In the genomic region with DNA sequence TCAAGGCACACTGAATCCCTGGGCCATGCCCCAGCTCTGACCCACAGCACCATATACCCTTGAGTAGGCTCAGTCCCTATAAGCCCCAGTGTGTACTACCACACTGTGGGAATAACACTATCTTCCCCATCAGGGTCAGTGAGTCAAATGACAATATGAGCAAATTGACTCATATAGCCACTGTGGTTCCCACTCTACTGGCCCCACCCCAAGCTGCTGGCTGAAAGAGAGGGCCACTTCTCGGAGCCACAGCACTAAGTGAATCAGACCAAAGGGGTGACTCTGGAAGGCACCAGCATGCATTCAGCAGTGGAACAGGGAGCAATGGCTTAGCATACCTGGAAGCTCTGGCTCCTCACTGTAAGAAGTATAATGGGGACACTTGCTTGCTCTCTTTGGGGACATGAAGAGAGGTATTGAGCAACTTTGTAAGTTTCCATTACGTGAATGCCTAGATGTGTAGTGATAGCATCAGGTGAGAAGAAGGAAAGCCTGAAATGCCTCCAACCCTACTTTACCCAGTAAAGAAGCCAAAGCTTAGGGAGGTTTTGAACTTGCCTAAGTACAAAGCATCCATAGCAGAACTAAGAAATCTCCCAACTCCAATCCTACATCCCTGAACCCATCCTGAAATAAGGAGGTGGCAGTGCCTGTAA, we compare ENCODE assay signal across 8 cellular contexts. TPM values are rescaled to one million over a fixed set of nuclear protein-coding genes. Genes with fewer than 3 reads are reported as not detected.
A peak's percentile ranks its signal among the peaks of the same experiment; 100 is the strongest.
DNase-seq lines count a peak whose midpoint lies in the region; ATAC-seq and TF ChIP-seq lines count a peak whose summit lies in the region.

No MANE protein-coding gene starts in this region.

- H3K4me3 ChIP-seq in liver (ENCODE audit: low read depth in 1 of 3, low read length in 3 of 3) (no peak overlapping the region), transverse colon (no peak overlapping the region)

- no peak overlapping the region for H3K9ac ChIP-seq in liver (ENCODE audit: low read depth in 1 of 2, low read length in 2 of 2)

- CTCF ChIA-PET in activated CD4-positive, alpha-beta T cell treated with anti-CD3 and anti-CD28 coated beads for 36 hours (lab: Charles Lee), result interaction anchor here (0.6 to 1.5 kb wide), 4 partner anchors 9 to 105 kb away, joined by 3 to 7 read pairs (median 4); no protein-coding TSS in a partner anchor

- TF ChIP-seq RAD21 in liver (IDR thresholded peaks at IDR 0.05), result no peak

- no peak for TF ChIP-seq EP300 in transverse colon (IDR thresholded peaks at IDR 0.05; ENCODE audit: low read depth)

- peaks cover 21% of the 10 kb centered on the region for H3K36me3 Mint-ChIP-seq in activated CD4-positive, alpha-beta T cell treated with anti-CD3 and anti-CD28 coated beads for 36 hours (ENCODE audit: low read depth)
- H3K36me3 Mint-ChIP-seq in activated naive CD8-positive, alpha-beta T cell treated with anti-CD3 and anti-CD28 coated beads, Interleukin-2, amount 10 ng/mL, durations not matched to agents 7 days and 5 days, result peaks cover 19% of the 10 kb centered on the region

- DNase-seq in activated CD4-positive, alpha-beta T cell treated with anti-CD3 and anti-CD28 coated beads for 36 hours, result peak; percentile 76
- DNase-seq in activated CD4-positive, alpha-beta T cell treated with anti-CD3 and anti-CD28 coated beads for 1 hour, result no peak
- DNase-seq in activated naive CD8-positive, alpha-beta T cell treated with anti-CD3 and anti-CD28 coated beads, Interleukin-2, amount 10 ng/mL, durations not matched to agents 7 days and 5 days, result no peak
- DNase-seq in transverse colon (no peak), NCI-H345 (lab: John Stamatoyannopoulos, UW) (no peak), NCI-H82 treated with DMSO at 0.1 percent for 48 hours (lab: John Stamatoyannopoulos, UW; ENCODE audit: unreplicated experiment) (no peak)

- H3K9me3 ChIP-seq in liver (ENCODE audit: control insufficient read depth in 4 of 4, low read length in 3 of 4), result no peaks in the 10 kb centered on the region
- no peaks in the 10 kb centered on the region for H3K9me3 ChIP-seq in transverse colon

- intact Hi-C loops in activated CD4-positive, alpha-beta T cell treated with anti-CD3 and anti-CD28 coated beads for 36 hours (cut with DNase I, micrococcal nuclease), result loop anchor here (1.0 kb wide), 2 partner anchors 9 to 14 kb away; partner anchors contain the start of gene CD59 (in 1 of the 2)
- intact Hi-C loops in transverse colon (cut with DNase I; ENCODE audit: low total_unique reads), result no loop called here

- POLR2A ChIA-PET in activated CD4-positive, alpha-beta T cell treated with anti-CD3 and anti-CD28 coated beads for 36 hours (lab: Charles Lee), result interaction anchor here (1.3 kb wide), 1 partner anchor 14 kb away, joined by 5 read pairs; no protein-coding TSS in a partner anchor
- POLR2A ChIA-PET in activated naive CD8-positive, alpha-beta T cell treated with anti-CD3 and anti-CD28 coated beads, Interleukin-2, amount 10 ng/mL, durations not matched to agents 7 days and 5 days (lab: Charles Lee), result no interaction called here

- 89% methylated on average over 2 of the region's 2 CpGs for WGBS in liver
- 76% methylated on average over 2 of the region's 2 CpGs; no CpG with 5 or more reads in 1 of the 2 donors for WGBS in transverse colon (ENCODE audit: low coverage in 1 of 2), 2 donors

- TF ChIP-seq POLR2A in transverse colon (IDR thresholded peaks at IDR 0.05), result no peak

- TF ChIP-seq CTCF in liver (IDR thresholded peaks at IDR 0.05; ENCODE audit: low read depth, low read length, missing input control), result no peak
- TF ChIP-seq CTCF in transverse colon (IDR thresholded peaks at IDR 0.05), result no peak

- in situ Hi-C loops in transverse colon (cut with MboI; ENCODE audit: low pct_ligation_motif_present in 1 of 4, low pct_unique_long_range_greater_than_20kb in 1 of 4, low sequenced_read_pairs in 3 of 4), result no loop called here

- peak; percentile 91 for ATAC-seq in activated CD4-positive, alpha-beta T cell treated with anti-CD3 and anti-CD28 coated beads for 36 hours
- peak; percentile 77 for ATAC-seq in HG03066 (IDR thresholded peaks at IDR 0.05; ENCODE audit: low read depth, unreplicated experiment)
- ATAC-seq in activated naive CD8-positive, alpha-beta T cell treated with anti-CD3 and anti-CD28 coated beads, Interleukin-2, amount 10 ng/mL, durations not matched to agents 7 days and 5 days (ENCODE audit: low read depth), result peak; percentile 58

- H3K27ac Mint-ChIP-seq in activated CD4-positive, alpha-beta T cell treated with anti-CD3 and anti-CD28 coated beads for 36 hours, result peak overlapping the region; percentile 74
- no peak overlapping the region for H3K27ac Mint-ChIP-seq in activated naive CD8-positive, alpha-beta T cell treated with anti-CD3 and anti-CD28 coated beads, Interleukin-2, amount 10 ng/mL, durations not matched to agents 7 days and 5 days

- no peak overlapping the region for H3K4me3 Mint-ChIP-seq in activated CD4-positive, alpha-beta T cell treated with anti-CD3 and anti-CD28 coated beads for 36 hours
- no peak overlapping the region for H3K4me3 Mint-ChIP-seq in activated naive CD8-positive, alpha-beta T cell treated with anti-CD3 and anti-CD28 coated beads, Interleukin-2, amount 10 ng/mL, durations not matched to agents 7 days and 5 days

- peaks cover 46% of the 10 kb centered on the region for H3K4me1 Mint-ChIP-seq in activated CD4-positive, alpha-beta T cell treated with anti-CD3 and anti-CD28 coated beads for 36 hours
- peaks cover 28% of the 10 kb centered on the region for H3K4me1 Mint-ChIP-seq in activated naive CD8-positive, alpha-beta T cell treated with anti-CD3 and anti-CD28 coated beads, Interleukin-2, amount 10 ng/mL, durations not matched to agents 7 days and 5 days

- no peaks in the 10 kb centered on the region for H3K27me3 ChIP-seq in liver (ENCODE audit: control insufficient read depth in 4 of 4, insufficient read depth in 4 of 4, low read length in 3 of 4)
- no peaks in the 10 kb centered on the region for H3K27me3 ChIP-seq in transverse colon

- H3K9me3 Mint-ChIP-seq in activated CD4-positive, alpha-beta T cell treated with anti-CD3 and anti-CD28 coated beads for 36 hours (ENCODE audit: low read depth), result no peaks in the 10 kb centered on the region
- no peaks in the 10 kb centered on the region for H3K9me3 Mint-ChIP-seq in activated naive CD8-positive, alpha-beta T cell treated with anti-CD3 and anti-CD28 coated beads, Interleukin-2, amount 10 ng/mL, durations not matched to agents 7 days and 5 days

- H3K4me1 ChIP-seq in liver (ENCODE audit: control insufficient read depth in 4 of 4, insufficient read depth in 4 of 4, low read length in 3 of 4), result peaks cover 0 to 9% (median 7%) of the 10 kb centered on the region in 4 donors
- H3K4me1 ChIP-seq in transverse colon, result peaks cover 18 to 48% (median 22%) of the 10 kb centered on the region in 4 donors

- peaks cover 3% of the 10 kb centered on the region for H3K27me3 Mint-ChIP-seq in activated CD4-positive, alpha-beta T cell treated with anti-CD3 and anti-CD28 coated beads for 36 hours
- no peaks in the 10 kb centered on the region for H3K27me3 Mint-ChIP-seq in activated naive CD8-positive, alpha-beta T cell treated with anti-CD3 and anti-CD28 coated beads, Interleukin-2, amount 10 ng/mL, durations not matched to agents 7 days and 5 days

- H3K36me3 ChIP-seq in liver (ENCODE audit: control insufficient read depth in 4 of 4, insufficient read depth in 3 of 4, low read depth in 1 of 4, low read length in 3 of 4), result peaks cover 4 to 27% (median 13%) of the 10 kb centered on the region in 4 donors
- H3K36me3 ChIP-seq in transverse colon, result peaks cover 0 to 22% (median 11%) of the 10 kb centered on the region in 4 donors

- peak overlapping the region; percentile 26 to 69 for H3K27ac ChIP-seq in liver (ENCODE audit: low read depth in 1 of 2, low read length in 2 of 2)
- H3K27ac ChIP-seq in transverse colon, result peak overlapping the region; percentile 52 to 74 (median 62)

TF ChIP-seq in liver, 16 proteins besides CTCF, POLR2A, EP300 and RAD21 (continues in another document):
- TF ChIP-seq EGR1 (IDR thresholded peaks at IDR 0.05; ENCODE audit: low read depth in 2 of 2) (no peak), RXRA (IDR thresholded peaks at IDR 0.05) (no peak), YY1 (IDR thresholded peaks at IDR 0.05) (no peak), FOXA2 (IDR thresholded peaks at IDR 0.05) (no peak)
- TF ChIP-seq, protein P1, sequence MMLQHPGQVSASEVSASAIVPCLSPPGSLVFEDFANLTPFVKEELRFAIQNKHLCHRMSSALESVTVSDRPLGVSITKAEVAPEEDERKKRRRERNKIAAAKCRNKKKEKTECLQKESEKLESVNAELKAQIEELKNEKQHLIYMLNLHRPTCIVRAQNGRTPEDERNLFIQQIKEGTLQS (IDR thresholded peaks at IDR 0.05), result no peak

RNA-seq across cellular contexts. Expression of gene CD59, which starts 13.5 kb away (rescaled TPM):
- 10 to 100 TPM; 58.2 to 60.0 TPM for total RNA-seq in activated CD4-positive, alpha-beta T cell treated with anti-CD3 and anti-CD28 coated beads for 36 hours
- total RNA-seq in activated naive CD8-positive, alpha-beta T cell treated with anti-CD3 and anti-CD28 coated beads, Interleukin-2, amount 10 ng/mL, durations not matched to agents 7 days and 5 days, result 10 to 100 TPM; 57.0 to 59.3 TPM
- total RNA-seq in liver, result 10 to 100 TPM; 74.2 to 90.8 TPM
- 100 to 1,000 TPM; 169 to 181 TPM for polyA plus RNA-seq in liver
- total RNA-seq in transverse colon, result 100 to 1,000 TPM in 3 of 4 donors, 10 to 100 TPM in 1; 64.7 to 213 (median 170) TPM

RNA-seq across cellular contexts. Expression of gene C11orf91, which starts 22.1 kb away (rescaled TPM):
- total RNA-seq in activated CD4-positive, alpha-beta T cell treated with anti-CD3 and anti-CD28 coated beads for 36 hours, result not detected
- total RNA-seq in activated naive CD8-positive, alpha-beta T cell treated with anti-CD3 and anti-CD28 coated beads, Interleukin-2, amount 10 ng/mL, durations not matched to agents 7 days and 5 days, result under 1 TPM in 1 of 2 experiments, not detected in 1; 0.40 TPM
- total RNA-seq in liver (not detected), transverse colon (not detected)
- polyA plus RNA-seq in liver, result not detected

RNA-seq across cellular contexts. Expression of gene FBXO3, which starts 51.6 kb away (rescaled TPM):
- 10 to 100 TPM; 11.4 to 12.2 TPM for total RNA-seq in activated CD4-positive, alpha-beta T cell treated with anti-CD3 and anti-CD28 coated beads for 36 hours
- total RNA-seq in activated naive CD8-positive, alpha-beta T cell treated with anti-CD3 and anti-CD28 coated beads, Interleukin-2, amount 10 ng/mL, durations not matched to agents 7 days and 5 days, result 10 to 100 TPM; 29.4 to 30.1 TPM
- total RNA-seq in liver (10 to 100 TPM; 20.7 to 36.4 TPM), transverse colon (10 to 100 TPM in 3 of 4 donors, 1 to 10 TPM in 1; 9.0 to 48.5 (median 30.7) TPM)
- 10 to 100 TPM; 12.2 to 17.0 TPM for polyA plus RNA-seq in liver
